22 cellular contexts compared by ENCODE assay signal in the genomic region with DNA sequence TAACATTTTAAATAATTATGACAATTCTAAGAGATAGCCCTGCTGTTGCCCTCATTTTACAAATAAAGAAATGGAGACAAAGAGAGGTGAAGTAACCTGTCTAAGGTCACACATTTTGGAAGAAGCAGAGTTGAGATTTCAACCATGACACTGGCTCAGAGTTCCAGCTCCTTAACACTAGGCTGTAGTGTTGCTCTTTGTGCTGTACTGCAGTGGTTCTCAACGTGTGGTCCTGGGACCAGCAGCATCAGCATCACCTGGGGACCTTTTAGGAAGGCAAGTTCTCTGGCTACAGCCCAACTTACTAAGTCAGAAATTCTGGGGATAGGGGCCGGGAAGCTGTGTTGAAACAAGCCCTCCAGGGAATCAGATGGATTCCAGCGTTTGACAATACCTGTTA.
DNase-seq lines count a peak whose midpoint lies in the region; ATAC-seq, FAIRE-seq and TF ChIP-seq lines count a peak whose summit lies in the region.
"Had no signal": no experiment of that assay in that cellular context is flagged by ENCODE, and none has a peak within 500 bp of the region (broad histone marks: within the 10 kb centered on the region; RNA-seq: fewer than 3 reads in every experiment).

No MANE protein-coding gene starts in this region.

- H3K9me3 Mint-ChIP-seq in GM23338 = no peaks in the 10 kb centered on the region
- H3K9me3 Mint-ChIP-seq: activated CD4-positive, alpha-beta T cell treated with anti-CD3 and anti-CD28 coated beads, Interleukin-2, amount 10 ng/mL, durations not matched to agents 24 days and 14 days; activated T-helper 2 cell treated with anti-CD3 and anti-CD28 coated beads, Interferon-gamma antibody, Interleukin-2, Interleukin-4, amounts not matched to agents 10 μg/mL and 5 μg/mL and 100 μg/mL, durations not matched to agents 14 hours and 24 hours and 36 hours had no signal

- no peak overlapping the region for H3K27ac Mint-ChIP-seq in GM23338
- H3K27ac Mint-ChIP-seq: activated CD4-positive, alpha-beta T cell treated with anti-CD3 and anti-CD28 coated beads, Interleukin-2, amount 10 ng/mL, durations not matched to agents 24 days and 14 days; activated T-helper 2 cell treated with anti-CD3 and anti-CD28 coated beads, Interferon-gamma antibody, Interleukin-2, Interleukin-4, amounts not matched to agents 10 μg/mL and 5 μg/mL and 100 μg/mL, durations not matched to agents 14 hours and 24 hours and 36 hours; immature natural killer cell; naive B cell had no signal

- no peaks in the 10 kb centered on the region for H4K20me1 ChIP-seq in GM23338 (replicated peaks; ENCODE audit: insufficient read depth)
- no peaks in the 10 kb centered on the region for H4K20me1 ChIP-seq in HepG2 (ENCODE audit: insufficient read depth, low read length)

- H3K4me1 Mint-ChIP-seq in GM23338 = no peaks in the 10 kb centered on the region
- H3K4me1 Mint-ChIP-seq: activated CD4-positive, alpha-beta T cell treated with anti-CD3 and anti-CD28 coated beads, Interleukin-2, amount 10 ng/mL, durations not matched to agents 24 days and 14 days; immature natural killer cell; naive B cell had no signal

- H2AFZ ChIP-seq in GM23338 = no peak overlapping the region
- no peak overlapping the region for H2AFZ ChIP-seq in HepG2 (ENCODE audit: low read length)

- no peak overlapping the region for H3K4me3 Mint-ChIP-seq in GM23338
- H3K4me3 Mint-ChIP-seq: activated CD4-positive, alpha-beta T cell treated with anti-CD3 and anti-CD28 coated beads, Interleukin-2, amount 10 ng/mL, durations not matched to agents 24 days and 14 days; immature natural killer cell; naive B cell had no signal

- no peaks in the 10 kb centered on the region for H3K27me3 Mint-ChIP-seq in GM23338 (ENCODE audit: insufficient read depth, low read depth, poor library complexity)
- H3K27me3 Mint-ChIP-seq: activated CD4-positive, alpha-beta T cell treated with anti-CD3 and anti-CD28 coated beads, Interleukin-2, amount 10 ng/mL, durations not matched to agents 24 days and 14 days had no signal

- TF ChIP-seq CTCF in GM23338 (conservative IDR thresholded peaks at IDR 0.05; ENCODE audit: low read depth in 2 of 2) = peak; percentile 40 to 71
- peak; percentile 20 for TF ChIP-seq CTCF in brain microvascular endothelial cell (IDR thresholded peaks at IDR 0.05; ENCODE audit: low read depth, low read length, missing control alignments)
- TF ChIP-seq CTCF in HepG2 (CRISPR knock-in tag; IDR thresholded peaks at IDR 0.05) = peak; percentile 51

- no peaks in the 10 kb centered on the region for H3K9me2 ChIP-seq in GM23338 (ENCODE audit: insufficient read depth)

- H3K79me2 ChIP-seq in GM23338 (replicated peaks; ENCODE audit: insufficient read depth) = no peaks in the 10 kb centered on the region
- H3K79me2 ChIP-seq in HepG2 (ENCODE audit: insufficient read depth, low read length) = no peaks in the 10 kb centered on the region

- no peak for TF ChIP-seq RAD21 in HepG2 (CRISPR knock-in tag; IDR thresholded peaks at IDR 0.05)

- intact Hi-C loops in HepG2 (cut with micrococcal nuclease; ENCODE audit: unreplicated experiment) = no loop called here

- no peak overlapping the region for H3K27ac ChIP-seq in GM23338 (ENCODE audit: low read depth)
- H3K27ac ChIP-seq in brain microvascular endothelial cell = no peak overlapping the region
- no peak overlapping the region for H3K27ac ChIP-seq in HepG2 (ENCODE audit: extremely low read length, insufficient read depth, low read length)
- H3K27ac ChIP-seq: pancreas, thyroid gland had no signal

- peak; percentile 38 for DNase-seq in GM23338 (ENCODE audit: low spot score)
- DNase-seq in NCI-H524 treated with DMSO at 0.1 percent for 48 hours (lab: John Stamatoyannopoulos, UW) = peak; percentile 8
- no peak for DNase-seq in brain microvascular endothelial cell
- DNase-seq in HepG2 (ENCODE audit: low spot score) = no peak
- DNase-seq in cerebellar nuclear complex (lab: John Stamatoyannopoulos, UW) = no peak
- DNase-seq in activated CD4-positive, alpha-beta T cell treated with anti-CD3 and anti-CD28 coated beads for 1 hour = no peak
- DNase-seq: activated CD4-positive, alpha-beta T cell treated with anti-CD3 and anti-CD28 coated beads, Interleukin-2, amount 10 ng/mL, durations not matched to agents 24 days and 14 days; AML-193; COR-L47; GOT3; head of caudate nucleus; immature natural killer cell; Kasumi-1; naive B cell; NCI-H1436; NK-92 treated with Interleukin-12 subunit alpha and Interleukin-12 subunit beta, amount 100 ng/mL, for 24 hours; pancreas; stimulated activated naive CD4-positive, alpha-beta T cell; thyroid gland had no signal

- TF ChIP-seq POLR2A in HepG2 (IDR thresholded peaks at IDR 0.05; ENCODE audit: insufficient read depth in 1 of 2, low read depth in 2 of 2, low read length in 2 of 2) = no peak

- no peaks in the 10 kb centered on the region for H3F3A ChIP-seq in GM23338 (replicated peaks; ENCODE audit: low read depth)

- H3K4me1 ChIP-seq in GM23338 (ENCODE audit: insufficient read depth) = no peaks in the 10 kb centered on the region
- H3K4me1 ChIP-seq in HepG2 (ENCODE audit: insufficient read depth, low read length) = peaks cover 12% of the 10 kb centered on the region
- H3K4me1 ChIP-seq: pancreas, thyroid gland had no signal

- no peaks in the 10 kb centered on the region for H3K36me3 Mint-ChIP-seq in GM23338 (ENCODE audit: low read depth)
- H3K36me3 Mint-ChIP-seq: immature natural killer cell had no signal

- no TSS peak for BruUV-seq in HepG2 (replicated peaks; lab: Mats Ljungman, UMichigan)

- no peak overlapping the region for H3K9ac ChIP-seq in HepG2 (ENCODE audit: insufficient read depth, low read depth, low read length)

- H3K4me3 ChIP-seq in GM23338 (no peak overlapping the region), brain microvascular endothelial cell (ENCODE audit: low read depth, low read length) (no peak overlapping the region), HepG2 (replicated peaks in 1 of 3; ENCODE audit: insufficient read depth in 1 of 3, low read depth in 2 of 3, low read length in 3 of 3) (no peak overlapping the region)
- H3K4me3 ChIP-seq: pancreas, thyroid gland had no signal

- H3K9me3 ChIP-seq in HepG2 (ENCODE audit: low read length) = no peaks in the 10 kb centered on the region
- H3K9me3 ChIP-seq: pancreas, thyroid gland had no signal

- in situ Hi-C loops in brain microvascular endothelial cell (cut with HindIII; ENCODE audit: low pct_ligation_motif_present, low sequenced_read_pairs) (no loop called here), HepG2 (cut with HindIII; ENCODE audit: extremely low pct_ligation_motif_present, low pct_unique_long_range_greater_than_20kb) (no loop called here)

- no peak for TF ChIP-seq EP300 in HepG2 (IDR thresholded peaks at IDR 0.05; ENCODE audit: low read depth in 2 of 2, low read length in 2 of 2)
- TF ChIP-seq EP300 in HepG2 (CRISPR knock-in tag; IDR thresholded peaks at IDR 0.05; ENCODE audit: borderline replicate concordance) = no peak

- WGBS in HepG2 (ENCODE audit: low lambda C conversion rate) = 7% methylated on average over 3 of the region's 3 CpGs

- H3K36me3 ChIP-seq in GM23338 (ENCODE audit: insufficient read depth) (no peaks in the 10 kb centered on the region), brain microvascular endothelial cell (replicated peaks) (no peaks in the 10 kb centered on the region), HepG2 (replicated peaks in 1 of 2; ENCODE audit: control insufficient read depth in 1 of 2, insufficient read depth in 2 of 2, low read length in 2 of 2) (no peaks in the 10 kb centered on the region)
- H3K36me3 ChIP-seq: pancreas, thyroid gland had no signal

- no peak for FAIRE-seq in HepG2 (lab: Jason Lieb, UNC)
- FAIRE-seq: HTR-8/SVneo, pancreas had no signal

- CTCF ChIA-PET in HepG2 (lab: Yijun Ruan, JAX; ENCODE audit: low intra/inter-chr PET ratio, low total read pairs) = no interaction called here

- POLR2A ChIA-PET in HepG2 (lab: Yijun Ruan, JAX) = no interaction called here

- ATAC-seq in GM23338 (peak; percentile 78), HepG2 (peak; percentile 54), HG02970 (IDR thresholded peaks at IDR 0.05; ENCODE audit: low FRiP score, unreplicated experiment) (no peak)
- ATAC-seq: pancreas had no signal

- H3K4me2 ChIP-seq in GM23338 (no peak overlapping the region), HepG2 (ENCODE audit: low read depth, low read length) (no peak overlapping the region)

- H3K27me3 ChIP-seq in GM23338 (ENCODE audit: insufficient read depth) (no peaks in the 10 kb centered on the region), brain microvascular endothelial cell (replicated peaks) (no peaks in the 10 kb centered on the region), HepG2 (ENCODE audit: control insufficient read depth in 1 of 2, insufficient read depth in 2 of 2, low read length in 2 of 2) (no peaks in the 10 kb centered on the region)
- H3K27me3 ChIP-seq: thyroid gland had no signal

TF ChIP-seq in GM23338, 12 proteins besides CTCF, POLR2A, EP300 and RAD21:
- TF ChIP-seq NANOG (IDR thresholded peaks at IDR 0.05; ENCODE audit: borderline replicate concordance) = no peak
- TF ChIP-seq ETS1 (IDR thresholded peaks at IDR 0.05) = no peak
- no peak for TF ChIP-seq ZNF114 (CRISPR knock-in tag; IDR thresholded peaks at IDR 0.05)

TF ChIP-seq in HepG2, 621 proteins besides CTCF, POLR2A, EP300 and RAD21:
- TF ChIP-seq ZNF674 (CRISPR knock-in tag; IDR thresholded peaks at IDR 0.05; ENCODE audit: low read depth) = no peak
- peak; percentile 36; the same call in 1 of the 2 replicates for TF ChIP-seq STAG1 (CRISPR knock-in tag; IDR thresholded peaks at IDR 0.05)
- TF ChIP-seq GTF3A (CRISPR knock-in tag; conservative IDR thresholded peaks at IDR 0.05) = no peak

Comparison
In these comparisons a context has a peak if more than half of its experiments do, and no peak if none do; other contexts are left out.
1. DNase-seq: peak in GM23338 (single experiment) and NCI-H524 treated with DMSO at 0.1 percent for 48 hours (single experiment); none in brain microvascular endothelial cell (single experiment), HepG2 (single experiment), cerebellar nuclear complex (0 of 2) and activated CD4-positive, alpha-beta T cell treated with anti-CD3 and anti-CD28 coated beads for 1 hour (single experiment).
2. Peak in every context shown above with its lines, with median percentiles within 50 percentile points of each other: CTCF ChIP-seq.